ENCODE assay signal across 16 cellular contexts in genomic region chr12:59858508-59858907, GRCh38.
DNase-seq lines count a peak whose midpoint lies in the region; ATAC-seq and TF ChIP-seq lines count a peak whose summit lies in the region.
"Had no signal": no experiment of that assay in that cellular context is flagged by ENCODE, and none has a peak within 500 bp of the region (broad histone marks: within the 10 kb centered on the region; RNA-seq: fewer than 3 reads in every experiment).

No MANE protein-coding gene starts in this region.

- BruUV-seq in PC-9 (replicated peaks; lab: Mats Ljungman, UMichigan): no TSS peak

- H3K9me3 Mint-ChIP-seq in endodermal cell: peaks cover 42% of the 10 kb centered on the region
- H3K9me3 Mint-ChIP-seq in activated CD4-positive, alpha-beta T cell treated with anti-CD3 and anti-CD28 coated beads for 36 hours (ENCODE audit: low read depth): peaks cover 4% of the 10 kb centered on the region

- no peaks in the 10 kb centered on the region for H3K4me1 Mint-ChIP-seq in endodermal cell
- H3K4me1 Mint-ChIP-seq in activated CD4-positive, alpha-beta T cell treated with anti-CD3 and anti-CD28 coated beads for 36 hours: no peaks in the 10 kb centered on the region
- H3K4me1 Mint-ChIP-seq: B cell had no signal

- H3K4me3 Mint-ChIP-seq in endodermal cell: no peak overlapping the region
- no peak overlapping the region for H3K4me3 Mint-ChIP-seq in activated CD4-positive, alpha-beta T cell treated with anti-CD3 and anti-CD28 coated beads for 36 hours
- H3K4me3 Mint-ChIP-seq: B cell had no signal

- no peak for TF ChIP-seq POLR2A in heart left ventricle (IDR thresholded peaks at IDR 0.05)
- no peak for TF ChIP-seq POLR2A in transverse colon (IDR thresholded peaks at IDR 0.05)

- no peaks in the 10 kb centered on the region for H3F3A ChIP-seq in PC-9 (ENCODE audit: insufficient read depth, low read depth)

- H3K27ac ChIP-seq in heart left ventricle (no peak overlapping the region), endodermal cell (ENCODE audit: low read depth, low read length) (no peak overlapping the region), liver (ENCODE audit: low read depth in 1 of 2, low read length in 2 of 2) (peak overlapping the region; percentile 29 to 31), transverse colon (no peak overlapping the region), PC-9 (no peak overlapping the region)
- H3K27ac ChIP-seq: KMS-11 had no signal

- CTCF ChIA-PET in activated CD4-positive, alpha-beta T cell treated with anti-CD3 and anti-CD28 coated beads for 36 hours (lab: Charles Lee): no interaction called here
- CTCF ChIA-PET in PC-9 (lab: Charles Lee): interaction anchor here (0.8 kb wide), 1 partner anchor 113 kb away, joined by 7 read pairs; no protein-coding TSS in a partner anchor

- no peak for DNase-seq in left ventricle myocardium superior
- DNase-seq in heart left ventricle: no peak
- DNase-seq in endodermal cell: no peak
- peak; percentile 13 for DNase-seq in transverse colon
- no peak for DNase-seq in activated CD4-positive, alpha-beta T cell treated with anti-CD3 and anti-CD28 coated beads for 36 hours
- DNase-seq in epidermal melanocyte (ENCODE audit: insufficient read length, low spot score): no peak
- no peak for DNase-seq in PC-9
- DNase-seq: Calu3, MV-4-11, NCI-H1694 treated with DMSO at 0.1 percent for 48 hours, NCI-H510A treated with DMSO at 0.1 percent for 48 hours, NCI-H774, SHP77 treated with DMSO at 0.1 percent for 48 hours had no signal

- ATAC-seq in left ventricle myocardium superior (peak; percentile 35), heart left ventricle (no peak)
- no peak for ATAC-seq in activated CD4-positive, alpha-beta T cell treated with anti-CD3 and anti-CD28 coated beads for 36 hours

- no peak overlapping the region for H3K4me2 ChIP-seq in PC-9
- H3K4me2 ChIP-seq: KMS-11 had no signal

- H3K9ac ChIP-seq in endodermal cell (ENCODE audit: extremely low read depth, low read length, poor library complexity, severe bottlenecking) (no peak overlapping the region), liver (ENCODE audit: low read depth in 1 of 2, low read length in 2 of 2) (no peak overlapping the region)
- H3K9ac ChIP-seq: KMS-11 had no signal

- TF ChIP-seq CTCF in heart left ventricle (IDR thresholded peaks at IDR 0.05): no peak
- no peak for TF ChIP-seq CTCF in endodermal cell (conservative IDR thresholded peaks at IDR 0.05)
- TF ChIP-seq CTCF in liver (IDR thresholded peaks at IDR 0.05; ENCODE audit: low read depth, low read length, missing input control): no peak
- no peak for TF ChIP-seq CTCF in transverse colon (IDR thresholded peaks at IDR 0.05)
- no peak for TF ChIP-seq CTCF in PC-9 (conservative IDR thresholded peaks at IDR 0.05)

- H3K9me3 ChIP-seq in heart left ventricle (peaks cover 0 to 28% (median 1%) of the 10 kb centered on the region in 12 donors), endodermal cell (ENCODE audit: control insufficient read depth, low read length) (peaks cover 11% of the 10 kb centered on the region), liver (ENCODE audit: control insufficient read depth in 4 of 4, low read length in 3 of 4) (no peaks in the 10 kb centered on the region), transverse colon (no peaks in the 10 kb centered on the region), PC-9 (ENCODE audit: insufficient read depth, low read depth) (no peaks in the 10 kb centered on the region)

- H3K4me3 ChIP-seq in heart left ventricle (no peak overlapping the region), endodermal cell (ENCODE audit: low read length) (peak overlapping the region; percentile 45), liver (ENCODE audit: low read depth in 1 of 3, low read length in 3 of 3) (no peak overlapping the region), transverse colon (no peak overlapping the region), PC-9 (no peak overlapping the region)

- H3K27ac Mint-ChIP-seq in endodermal cell: no peak overlapping the region
- H3K27ac Mint-ChIP-seq in activated CD4-positive, alpha-beta T cell treated with anti-CD3 and anti-CD28 coated beads for 36 hours: no peak overlapping the region
- H3K27ac Mint-ChIP-seq: B cell had no signal

- in situ Hi-C loops in transverse colon (cut with MboI; ENCODE audit: low pct_ligation_motif_present in 1 of 4, low pct_unique_long_range_greater_than_20kb in 1 of 4, low sequenced_read_pairs in 3 of 4): no loop called here

- H2AFZ ChIP-seq in PC-9: no peak overlapping the region

- POLR2A ChIA-PET in activated CD4-positive, alpha-beta T cell treated with anti-CD3 and anti-CD28 coated beads for 36 hours (lab: Charles Lee): no interaction called here
- POLR2A ChIA-PET in PC-9 (lab: Charles Lee; ENCODE audit: unreplicated experiment): no interaction called here

- TF ChIP-seq EP300 in transverse colon (IDR thresholded peaks at IDR 0.05; ENCODE audit: low read depth): no peak

- intact Hi-C loops in left ventricle myocardium superior (cut with micrococcal nuclease): no loop called here
- intact Hi-C loops in heart left ventricle (cut with DNase I): no loop called here
- intact Hi-C loops in transverse colon (cut with DNase I; ENCODE audit: low total_unique reads): no loop called here
- intact Hi-C loops in activated CD4-positive, alpha-beta T cell treated with anti-CD3 and anti-CD28 coated beads for 36 hours (cut with DNase I, micrococcal nuclease): no loop called here
- intact Hi-C loops in PC-9 (cut with micrococcal nuclease; ENCODE audit: unreplicated experiment): no loop called here

- H3K27me3 Mint-ChIP-seq in endodermal cell (ENCODE audit: insufficient read depth): no peaks in the 10 kb centered on the region
- H3K27me3 Mint-ChIP-seq in activated CD4-positive, alpha-beta T cell treated with anti-CD3 and anti-CD28 coated beads for 36 hours: peaks cover 5% of the 10 kb centered on the region
- H3K27me3 Mint-ChIP-seq: B cell had no signal

- H4K20me1 ChIP-seq in PC-9 (ENCODE audit: insufficient read depth): no peaks in the 10 kb centered on the region

- no peaks in the 10 kb centered on the region for H3K36me3 Mint-ChIP-seq in endodermal cell (ENCODE audit: low read depth)
- no peaks in the 10 kb centered on the region for H3K36me3 Mint-ChIP-seq in activated CD4-positive, alpha-beta T cell treated with anti-CD3 and anti-CD28 coated beads for 36 hours (ENCODE audit: low read depth)

- WGBS in heart left ventricle, 4 donors: 61 to 71% (median 66%) methylated on average over 2 of the region's 2 CpGs
- 81 to 100% methylated on average over 1 to 2 of the region's 2 CpGs for WGBS in endodermal cell (ENCODE audit: insufficient coverage in 1 of 2, insufficient read length in 1 of 2), 2 experiments
- WGBS in liver: 29% methylated on average over 2 of the region's 2 CpGs
- 33 to 40% methylated on average over 2 of the region's 2 CpGs for WGBS in transverse colon (ENCODE audit: low coverage in 1 of 2), 2 donors

- H3K27me3 ChIP-seq in heart left ventricle: no peaks in the 10 kb centered on the region
- no peaks in the 10 kb centered on the region for H3K27me3 ChIP-seq in endodermal cell (ENCODE audit: control insufficient read depth, insufficient read depth, low read length, poor library complexity, severe bottlenecking)
- H3K27me3 ChIP-seq in liver (ENCODE audit: control insufficient read depth in 4 of 4, insufficient read depth in 4 of 4, low read length in 3 of 4): no peaks in the 10 kb centered on the region
- H3K27me3 ChIP-seq in transverse colon: no peaks in the 10 kb centered on the region
- H3K27me3 ChIP-seq in PC-9 (ENCODE audit: insufficient read depth, low read depth): no peaks in the 10 kb centered on the region

- no peaks in the 10 kb centered on the region; the same call in 1 of the 2 replicates for H3K9me2 ChIP-seq in PC-9 (ENCODE audit: insufficient read depth)

- no peaks in the 10 kb centered on the region for H3K4me1 ChIP-seq in heart left ventricle
- H3K4me1 ChIP-seq in endodermal cell (ENCODE audit: control insufficient read depth, insufficient read depth, low read length): no peaks in the 10 kb centered on the region
- peaks cover 3 to 15% (median 9%) of the 10 kb centered on the region in 4 donors for H3K4me1 ChIP-seq in liver (ENCODE audit: control insufficient read depth in 4 of 4, insufficient read depth in 4 of 4, low read length in 3 of 4)
- H3K4me1 ChIP-seq in transverse colon: no peaks in the 10 kb centered on the region
- no peaks in the 10 kb centered on the region for H3K4me1 ChIP-seq in PC-9 (replicated peaks; ENCODE audit: insufficient read depth)

- H3K36me3 ChIP-seq in heart left ventricle (no peaks in the 10 kb centered on the region), endodermal cell (ENCODE audit: control insufficient read depth, insufficient read depth, low read length) (no peaks in the 10 kb centered on the region), liver (ENCODE audit: control insufficient read depth in 4 of 4, insufficient read depth in 3 of 4, low read depth in 1 of 4, low read length in 3 of 4) (no peaks in the 10 kb centered on the region), transverse colon (no peaks in the 10 kb centered on the region), PC-9 (ENCODE audit: low read depth) (no peaks in the 10 kb centered on the region)

- TF ChIP-seq RAD21 in liver (IDR thresholded peaks at IDR 0.05): peak; percentile 62 to 64

- no peaks in the 10 kb centered on the region for H3K79me2 ChIP-seq in PC-9 (ENCODE audit: low read depth)

TF ChIP-seq in liver, 16 proteins besides CTCF, POLR2A, EP300 and RAD21 (continues in another document):
- peak in 1 of 2 donors; percentile 44 for TF ChIP-seq GABPA (IDR thresholded peaks at IDR 0.05 in 1 of 2, conservative IDR thresholded peaks at IDR 0.05 in 1 of 2)
- TF ChIP-seq RXRA (IDR thresholded peaks at IDR 0.05): peak; percentile 44 to 77
- TF ChIP-seq TAF1 (conservative IDR thresholded peaks at IDR 0.05): no peak
- TF ChIP-seq FOXA2 (IDR thresholded peaks at IDR 0.05): peak; percentile 74
- peak; percentile 89 for TF ChIP-seq SP1 (IDR thresholded peaks at IDR 0.05)
- TF ChIP-seq EGR1 (IDR thresholded peaks at IDR 0.05; ENCODE audit: low read depth in 2 of 2): peak in 1 of 2 donors; percentile 62
- TF ChIP-seq ZBTB33 (IDR thresholded peaks at IDR 0.05): peak; percentile 89
- TF ChIP-seq FOXA1 (IDR thresholded peaks at IDR 0.05): peak; percentile 88
- TF ChIP-seq JUND (IDR thresholded peaks at IDR 0.05): peak in 1 of 2 donors; percentile 78

Comparison
In these comparisons a context has a peak if more than half of its experiments do, and no peak if none do; other contexts are left out.
1. H3K27ac ChIP-seq: peak in liver (2 of 2); none in heart left ventricle (0 of 12), endodermal cell (single experiment), transverse colon (0 of 4) and PC-9 (single experiment).